9 cellular contexts compared by ENCODE assay signal in genomic region chr20:61685462-61685861, GRCh38.
"Had no signal": no experiment of that assay in that cellular context is flagged by ENCODE, and none has a peak within 500 bp of the region (broad histone marks: within the 10 kb centered on the region; RNA-seq: fewer than 3 reads in every experiment).

No MANE protein-coding gene starts in this region.

- H3K9me3 ChIP-seq: HAP-1 had no signal

- FAIRE-seq: K562 had no signal

- ATAC-seq: HCT116, K562 had no signal

- H3K36me3 ChIP-seq: HAP-1 had no signal

- H3K4me3 ChIP-seq: GM23248, HAP-1, K562 had no signal

- H3K27ac ChIP-seq: GM23248, HL-60 had no signal

- H2AFZ ChIP-seq: GM23248 had no signal

- H3K4me1 ChIP-seq: HAP-1 had no signal

- H3K9ac ChIP-seq: GM23248 had no signal

- DNase-seq: GM23248, GOT3, H7, HFFc6, IMR-90 had no signal
